8 cellular contexts compared by ENCODE assay signal in the genomic region with DNA sequence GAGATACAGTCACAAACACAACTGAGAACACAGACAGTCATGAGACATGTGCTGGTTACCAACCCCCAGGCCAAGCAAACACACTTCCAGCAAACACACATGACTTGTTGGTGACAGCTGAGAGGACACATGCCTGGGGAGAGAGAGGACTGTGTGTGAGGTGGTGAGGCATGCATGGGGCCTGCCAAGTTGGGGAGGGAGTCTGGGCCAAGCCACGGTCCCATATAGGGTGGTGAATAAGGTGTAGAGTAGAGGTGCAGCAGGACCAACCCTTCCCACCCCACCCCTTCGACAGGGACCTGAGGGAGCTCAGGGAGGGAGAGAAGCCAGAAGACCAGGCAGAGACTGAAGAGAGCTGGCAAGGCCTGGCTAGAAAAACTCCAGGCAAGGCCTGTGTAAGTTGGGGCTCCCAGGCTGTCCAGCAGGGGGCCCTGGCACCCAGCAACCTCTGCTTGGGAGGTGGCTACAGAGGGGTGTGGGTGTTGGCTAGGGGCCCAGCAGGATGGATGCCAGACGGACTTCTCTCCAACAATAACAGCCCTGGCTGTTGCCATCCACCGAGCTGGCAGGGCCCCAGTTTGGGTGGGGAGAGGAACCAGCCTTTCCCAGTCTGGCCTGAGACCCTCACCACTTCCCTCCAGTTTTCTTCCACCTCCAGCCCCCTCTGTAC. TPM values are rescaled to one million over a fixed set of nuclear protein-coding genes. Genes with fewer than 3 reads are reported as not detected.
DNase-seq lines count a peak whose midpoint lies in the region; ATAC-seq and TF ChIP-seq lines count a peak whose summit lies in the region.

No MANE protein-coding gene starts in this region.

- 7% methylated on average over 4 of the region's 4 CpGs for WGBS in liver

- peak; percentile 80 to 88 for TF ChIP-seq RAD21 in liver (IDR thresholded peaks at IDR 0.05)

- ATAC-seq in HG03097 (IDR thresholded peaks at IDR 0.05; ENCODE audit: low FRiP score, unreplicated experiment) (peak; percentile 32), GM18907 (IDR thresholded peaks at IDR 0.05; ENCODE audit: unreplicated experiment) (no peak)

- H3K4me3 ChIP-seq in GM12875 (ENCODE audit: low read depth, low read length) (no peak overlapping the region), coronary artery (peak overlapping the region; percentile 88), liver (ENCODE audit: low read depth in 1 of 3, low read length in 3 of 3) (no peak overlapping the region)

- H3K27ac ChIP-seq in coronary artery (peak overlapping the region; percentile 91 to 99), liver (ENCODE audit: low read depth in 1 of 2, low read length in 2 of 2) (peak overlapping the region; percentile 89 to 95)

- no peaks in the 10 kb centered on the region for H3K36me3 ChIP-seq in liver (ENCODE audit: control insufficient read depth in 4 of 4, insufficient read depth in 3 of 4, low read depth in 1 of 4, low read length in 3 of 4)

- H3K9me3 ChIP-seq in liver (ENCODE audit: control insufficient read depth in 4 of 4, low read length in 3 of 4): no peaks in the 10 kb centered on the region

- peak; percentile 92 for TF ChIP-seq CTCF in GM12875 (IDR thresholded peaks at IDR 0.05; ENCODE audit: borderline replicate concordance, insufficient read depth, low read depth, low read length)
- peak; percentile 80 for TF ChIP-seq CTCF in coronary artery (IDR thresholded peaks at IDR 0.05)
- peak; percentile 90 for TF ChIP-seq CTCF in liver (IDR thresholded peaks at IDR 0.05; ENCODE audit: low read depth, low read length, missing input control)

- H3K4me1 ChIP-seq in liver (ENCODE audit: control insufficient read depth in 4 of 4, insufficient read depth in 4 of 4, low read length in 3 of 4): peaks cover 49 to 90% (median 71%) of the 10 kb centered on the region in 4 donors

- H3K27me3 ChIP-seq in liver (ENCODE audit: control insufficient read depth in 4 of 4, insufficient read depth in 4 of 4, low read length in 3 of 4): no peaks in the 10 kb centered on the region

- H3K9ac ChIP-seq in liver (ENCODE audit: low read depth in 1 of 2, low read length in 2 of 2): peak overlapping the region; percentile 26 to 42

- DNase-seq in NCI-H460 (ENCODE audit: extremely low read depth, low read depth) (peak; percentile 67), coronary artery (ENCODE audit: low spot score) (peak; percentile 97)
- DNase-seq in activated CD4-positive, alpha-beta T cell treated with anti-CD3 and anti-CD28 coated beads for 1 hour: peak; percentile 60
- peak; percentile 58 to 59 for DNase-seq in stimulated activated CD4-positive, alpha-beta T cell treated with anti-CD3 and anti-CD28 coated beads, Interleukin-4, amount 100 ng/mL, for 4 hours

TF ChIP-seq in liver, 16 proteins besides CTCF, POLR2A, EP300 and RAD21:
- TF ChIP-seq NR2F2 (IDR thresholded peaks at IDR 0.05) (peak; percentile 40), RXRA (IDR thresholded peaks at IDR 0.05) (peak; percentile 41 to 61), HNF4A (conservative IDR thresholded peaks at IDR 0.05) (peak; percentile 39 to 45), YY1 (IDR thresholded peaks at IDR 0.05) (peak; percentile 44), SP1 (IDR thresholded peaks at IDR 0.05) (peak; percentile 76), TAF1 (conservative IDR thresholded peaks at IDR 0.05) (no peak), JUND (IDR thresholded peaks at IDR 0.05) (no peak), FOXA1 (IDR thresholded peaks at IDR 0.05) (peak; percentile 32), EGR1 (IDR thresholded peaks at IDR 0.05; ENCODE audit: low read depth in 2 of 2) (peak in 1 of 2 donors; percentile 26), GABPA (IDR thresholded peaks at IDR 0.05 in 1 of 2, conservative IDR thresholded peaks at IDR 0.05 in 1 of 2) (no peak)
- TF ChIP-seq, protein P1, sequence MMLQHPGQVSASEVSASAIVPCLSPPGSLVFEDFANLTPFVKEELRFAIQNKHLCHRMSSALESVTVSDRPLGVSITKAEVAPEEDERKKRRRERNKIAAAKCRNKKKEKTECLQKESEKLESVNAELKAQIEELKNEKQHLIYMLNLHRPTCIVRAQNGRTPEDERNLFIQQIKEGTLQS (IDR thresholded peaks at IDR 0.05): no peak
- TF ChIP-seq, protein P2, sequence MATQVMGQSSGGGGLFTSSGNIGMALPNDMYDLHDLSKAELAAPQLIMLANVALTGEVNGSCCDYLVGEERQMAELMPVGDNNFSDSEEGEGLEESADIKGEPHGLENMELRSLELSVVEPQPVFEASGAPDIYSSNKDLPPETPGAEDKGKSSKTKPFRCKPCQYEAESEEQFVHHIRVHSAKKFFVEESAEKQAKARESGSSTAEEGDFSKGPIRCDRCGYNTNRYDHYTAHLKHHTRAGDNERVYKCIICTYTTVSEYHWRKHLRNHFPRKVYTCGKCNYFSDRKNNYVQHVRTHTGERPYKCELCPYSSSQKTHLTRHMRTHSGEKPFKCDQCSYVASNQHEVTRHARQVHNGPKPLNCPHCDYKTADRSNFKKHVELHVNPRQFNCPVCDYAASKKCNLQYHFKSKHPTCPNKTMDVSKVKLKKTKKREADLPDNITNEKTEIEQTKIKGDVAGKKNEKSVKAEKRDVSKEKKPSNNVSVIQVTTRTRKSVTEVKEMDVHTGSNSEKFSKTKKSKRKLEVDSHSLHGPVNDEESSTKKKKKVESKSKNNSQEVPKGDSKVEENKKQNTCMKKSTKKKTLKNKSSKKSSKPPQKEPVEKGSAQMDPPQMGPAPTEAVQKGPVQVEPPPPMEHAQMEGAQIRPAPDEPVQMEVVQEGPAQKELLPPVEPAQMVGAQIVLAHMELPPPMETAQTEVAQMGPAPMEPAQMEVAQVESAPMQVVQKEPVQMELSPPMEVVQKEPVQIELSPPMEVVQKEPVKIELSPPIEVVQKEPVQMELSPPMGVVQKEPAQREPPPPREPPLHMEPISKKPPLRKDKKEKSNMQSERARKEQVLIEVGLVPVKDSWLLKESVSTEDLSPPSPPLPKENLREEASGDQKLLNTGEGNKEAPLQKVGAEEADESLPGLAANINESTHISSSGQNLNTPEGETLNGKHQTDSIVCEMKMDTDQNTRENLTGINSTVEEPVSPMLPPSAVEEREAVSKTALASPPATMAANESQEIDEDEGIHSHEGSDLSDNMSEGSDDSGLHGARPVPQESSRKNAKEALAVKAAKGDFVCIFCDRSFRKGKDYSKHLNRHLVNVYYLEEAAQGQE (IDR thresholded peaks at IDR 0.05): peak; percentile 48
- TF ChIP-seq, protein P3, sequence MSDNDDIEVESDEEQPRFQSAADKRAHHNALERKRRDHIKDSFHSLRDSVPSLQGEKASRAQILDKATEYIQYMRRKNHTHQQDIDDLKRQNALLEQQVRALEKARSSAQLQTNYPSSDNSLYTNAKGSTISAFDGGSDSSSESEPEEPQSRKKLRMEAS (IDR thresholded peaks at IDR 0.05): peak; percentile 63

RNA-seq across cellular contexts. Expression of a gene that starts 2.0 kb away (rescaled TPM):
- total RNA-seq in NCI-H460 (2014; rRNA removed; shearing (Covaris generic)): 13.4 and 16.2 TPM in 2 replicates
- 79.5 and 87.0 TPM in 2 replicates for polyA plus RNA-seq in NCI-H460 (2014; cell fraction: nucleus; rRNA removed)
- 10 to 100 TPM; 15.8 to 67.2 TPM for total RNA-seq in liver
- 10 to 100 TPM; 15.1 to 17.5 TPM for polyA plus RNA-seq in liver

RNA-seq across cellular contexts. Expression of a gene that starts 4.7 kb away (rescaled TPM):
- total RNA-seq in NCI-H460 (2014; rRNA removed; shearing (Covaris generic)): not detected in 2 replicates
- polyA plus RNA-seq in NCI-H460 (2014; cell fraction: nucleus; rRNA removed): not detected in 2 replicates
- not detected for total RNA-seq in liver
- polyA plus RNA-seq in liver: under 1 TPM in 1 of 2 donors, not detected in 1; 0.14 TPM

RNA-seq across cellular contexts. Expression of a gene that starts 25.5 kb away (rescaled TPM):
- 828 and 915 TPM in 2 replicates for total RNA-seq in NCI-H460 (2014; rRNA removed; shearing (Covaris generic))
- polyA plus RNA-seq in NCI-H460 (2014; cell fraction: nucleus; rRNA removed): 882 and 1,084 TPM in 2 replicates
- 100 to 1,000 TPM; 170 to 281 TPM for total RNA-seq in liver
- 100 to 1,000 TPM; 129 to 235 TPM for polyA plus RNA-seq in liver

RNA-seq across cellular contexts. Expression of a gene that starts 35.9 kb away (rescaled TPM):
- 60.6 and 67.5 TPM in 2 replicates for total RNA-seq in NCI-H460 (2014; rRNA removed; shearing (Covaris generic))
- polyA plus RNA-seq in NCI-H460 (2014; cell fraction: nucleus; rRNA removed): 120 and 128 TPM in 2 replicates
- total RNA-seq in liver: 10 to 100 TPM; 19.8 to 22.4 TPM
- polyA plus RNA-seq in liver: 10 to 100 TPM; 18.9 to 27.0 TPM

RNA-seq across cellular contexts. Expression of a gene that starts 43.9 kb away (rescaled TPM):
- total RNA-seq in NCI-H460 (2014; rRNA removed; shearing (Covaris generic)): 2.4 and 4.4 TPM in 2 replicates
- polyA plus RNA-seq in NCI-H460 (2014; cell fraction: nucleus; rRNA removed): 6.4 and 11.7 TPM in 2 replicates
- total RNA-seq in liver: 1 to 10 TPM; 4.9 TPM
- 1 to 10 TPM; 3.7 to 4.6 TPM for polyA plus RNA-seq in liver
